In the genomic region with DNA sequence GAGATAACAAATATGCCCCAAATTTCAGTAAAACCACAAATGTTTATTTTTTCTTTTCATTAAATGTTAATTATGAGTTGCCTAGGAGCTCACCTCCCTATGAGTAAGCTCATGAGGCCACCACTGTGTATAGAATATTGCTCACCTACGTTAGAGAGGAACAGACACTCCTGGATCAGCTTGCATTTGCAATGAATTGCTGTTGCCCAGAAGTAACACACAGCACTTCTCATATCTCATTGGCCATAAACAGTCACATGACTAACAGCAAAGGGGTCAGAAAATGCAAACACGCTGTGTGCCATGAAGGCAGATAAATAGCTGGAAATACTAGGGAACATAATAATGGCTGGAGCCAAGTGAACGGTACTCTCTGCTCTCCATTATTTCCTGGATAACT, we compare ENCODE assay signal across 27 cellular contexts.
DNase-seq lines count a peak whose midpoint lies in the region; ATAC-seq and TF ChIP-seq lines count a peak whose summit lies in the region.
"Had no signal": no experiment of that assay in that cellular context is flagged by ENCODE, and none has a peak within 500 bp of the region (broad histone marks: within the 10 kb centered on the region; RNA-seq: fewer than 3 reads in every experiment).

No MANE protein-coding gene starts in this region.

- no peak overlapping the region for H3K27ac ChIP-seq in RWPE1
- H3K27ac ChIP-seq: A549; BLaER1 treated with 17β-estradiol and CSF1 and Interleukin-3, amounts not matched to agents 10 nM and 100 nM; GM23248; SJCRH30 had no signal

- CTCF ChIA-PET in RWPE1 (lab: Yijun Ruan, JAX): no interaction called here

- no peak overlapping the region for H3K4me3 Mint-ChIP-seq in stimulated activated memory B cell treated with anti-CD40 and anti-IgM and Interleukin-4, amounts not matched to agents 10 μg/mL and 1 μg/mL and 100 μg/mL, for 72 hours
- H3K4me3 Mint-ChIP-seq: CD4-positive, alpha-beta T cell; H9; T-helper 17 cell had no signal

- peak; percentile 52 for ATAC-seq in HG03442 (IDR thresholded peaks at IDR 0.05; ENCODE audit: unreplicated experiment)
- ATAC-seq in stimulated activated memory B cell treated with anti-CD40 and anti-IgM and Interleukin-4, amounts not matched to agents 10 μg/mL and 1 μg/mL and 100 μg/mL, for 72 hours: no peak
- ATAC-seq: A549, GM12878, Panc1, SK-N-SH treated with all-trans-retinoic acid at 6 μM for 48 hours, T-helper 17 cell had no signal

- H3K4me3 ChIP-seq in epithelial cell of esophagus (ENCODE audit: low read length): no peak overlapping the region
- H3K4me3 ChIP-seq: A549; BLaER1 treated with 17β-estradiol and CSF1 and Interleukin-3, amounts not matched to agents 10 nM and 100 nM; GM12878; GM23248; SJCRH30 had no signal

- DNase-seq in NCI-H748 (lab: John Stamatoyannopoulos, UW; ENCODE audit: unreplicated experiment) (peak; percentile 80), epithelial cell of esophagus (ENCODE audit: low read depth) (peak; percentile 37), NCI-H1105 (lab: John Stamatoyannopoulos, UW) (no peak), RWPE1 (ENCODE audit: low spot score) (no peak)
- DNase-seq in activated T-cell treated with anti-CD3 and anti-CD28 coated beads, Interleukin-2, amount 50 U/mL, for 48 hours: no peak
- DNase-seq: AML-193; CD4-positive, alpha-beta T cell; DMS79; EL; GDM1; GM23248; H9; Karpas-422; NCI-H1092 treated with DMSO at 0.1 percent for 48 hours; NCI-H1436 treated with DMSO at 0.1 percent for 48 hours; NCI-H2029; NCI-H446 treated with DMSO at 0.1 percent for 48 hours; NCI-H526; SJCRH30; T-helper 17 cell had no signal

- POLR2A ChIA-PET in RWPE1 (lab: Yijun Ruan, JAX; ENCODE audit: low non-redundant PET): no interaction called here

- H3K9me3 Mint-ChIP-seq in stimulated activated memory B cell treated with anti-CD40 and anti-IgM and Interleukin-4, amounts not matched to agents 10 μg/mL and 1 μg/mL and 100 μg/mL, for 72 hours: peaks cover 7% of the 10 kb centered on the region
- H3K9me3 Mint-ChIP-seq: CD4-positive, alpha-beta T cell had no signal

- H3K27ac Mint-ChIP-seq in stimulated activated memory B cell treated with anti-CD40 and anti-IgM and Interleukin-4, amounts not matched to agents 10 μg/mL and 1 μg/mL and 100 μg/mL, for 72 hours: no peak overlapping the region
- H3K27ac Mint-ChIP-seq: CD4-positive, alpha-beta T cell; H9; T-helper 17 cell had no signal

- no peaks in the 10 kb centered on the region for H3K36me3 Mint-ChIP-seq in stimulated activated memory B cell treated with anti-CD40 and anti-IgM and Interleukin-4, amounts not matched to agents 10 μg/mL and 1 μg/mL and 100 μg/mL, for 72 hours

- TF ChIP-seq CTCF in epithelial cell of esophagus (IDR thresholded peaks at IDR 0.05; ENCODE audit: insufficient read depth, low read depth, low read length, missing control alignments) (no peak), RWPE1 (conservative IDR thresholded peaks at IDR 0.05; ENCODE audit: low read depth) (no peak)

- H3K27me3 Mint-ChIP-seq in stimulated activated memory B cell treated with anti-CD40 and anti-IgM and Interleukin-4, amounts not matched to agents 10 μg/mL and 1 μg/mL and 100 μg/mL, for 72 hours: no peaks in the 10 kb centered on the region

- H3K4me1 Mint-ChIP-seq in stimulated activated memory B cell treated with anti-CD40 and anti-IgM and Interleukin-4, amounts not matched to agents 10 μg/mL and 1 μg/mL and 100 μg/mL, for 72 hours: no peaks in the 10 kb centered on the region
- H3K4me1 Mint-ChIP-seq: H9, T-helper 17 cell had no signal

Comparison
In these comparisons a context has a peak if more than half of its experiments do, and no peak if none do; other contexts are left out.
1. DNase-seq: peak in NCI-H748 (single experiment) and epithelial cell of esophagus (single experiment); none in activated T-cell treated with anti-CD3 and anti-CD28 coated beads, Interleukin-2, amount 50 U/mL, for 48 hours (0 of 2), NCI-H1105 (single experiment) and RWPE1 (single experiment).